2 cellular contexts compared by ENCODE assay signal in the genomic region with DNA sequence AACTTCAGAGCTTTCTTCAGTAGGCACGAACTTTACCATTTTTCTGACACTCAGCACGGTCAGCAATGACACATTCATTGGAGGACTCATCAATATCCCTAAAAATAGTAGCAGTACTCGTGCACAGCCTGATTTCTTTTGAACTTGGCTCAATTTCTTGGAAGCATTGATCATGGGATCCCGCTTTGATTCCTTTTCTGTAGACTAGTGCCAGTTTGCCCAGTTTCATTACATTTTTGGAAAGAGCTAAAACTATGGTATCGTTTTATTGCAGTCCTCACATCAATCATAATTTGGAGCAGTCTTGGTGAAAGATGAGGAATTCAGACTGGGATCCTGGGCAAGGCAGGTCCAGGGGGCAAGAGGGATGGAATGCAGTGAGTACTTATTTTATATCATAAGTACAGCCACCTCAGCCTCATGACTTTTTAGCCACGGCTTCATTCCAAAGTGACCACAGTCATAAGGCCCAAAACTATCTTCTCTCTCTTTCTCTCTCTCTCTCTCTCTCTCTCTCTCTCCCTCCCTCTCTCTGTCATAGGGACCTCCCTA.
TF ChIP-seq lines count a peak whose summit lies in the region.

No MANE protein-coding gene starts in this region.

TF ChIP-seq in HEK293, 187 proteins besides CTCF, POLR2A, EP300 and RAD21:
- TF ChIP-seq, protein P1, sequence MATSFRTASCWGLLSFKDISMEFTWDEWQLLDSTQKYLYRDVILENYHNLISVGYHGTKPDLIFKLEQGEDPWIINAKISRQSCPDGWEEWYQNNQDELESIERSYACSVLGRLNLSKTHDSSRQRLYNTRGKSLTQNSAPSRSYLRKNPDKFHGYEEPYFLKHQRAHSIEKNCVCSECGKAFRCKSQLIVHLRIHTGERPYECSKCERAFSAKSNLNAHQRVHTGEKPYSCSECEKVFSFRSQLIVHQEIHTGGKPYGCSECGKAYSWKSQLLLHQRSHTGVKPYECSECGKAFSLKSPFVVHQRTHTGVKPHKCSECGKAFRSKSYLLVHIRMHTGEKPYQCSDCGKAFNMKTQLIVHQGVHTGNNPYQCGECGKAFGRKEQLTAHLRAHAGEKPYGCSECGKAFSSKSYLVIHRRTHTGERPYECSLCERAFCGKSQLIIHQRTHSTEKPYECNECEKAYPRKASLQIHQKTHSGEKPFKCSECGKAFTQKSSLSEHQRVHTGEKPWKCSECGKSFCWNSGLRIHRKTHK (tag by site-specific recombination; IDR thresholded peaks at IDR 0.05): no peak
- TF ChIP-seq MYNN (tag by site-specific recombination; IDR thresholded peaks at IDR 0.05; ENCODE audit: borderline replicate concordance): no peak
- TF ChIP-seq ZNF214 (tag by site-specific recombination; IDR thresholded peaks at IDR 0.05; ENCODE audit: borderline replicate concordance): peak; percentile 94
- TF ChIP-seq ZNF670 (tag by site-specific recombination; IDR thresholded peaks at IDR 0.05; ENCODE audit: low read depth): no peak
- TF ChIP-seq, protein P2, sequence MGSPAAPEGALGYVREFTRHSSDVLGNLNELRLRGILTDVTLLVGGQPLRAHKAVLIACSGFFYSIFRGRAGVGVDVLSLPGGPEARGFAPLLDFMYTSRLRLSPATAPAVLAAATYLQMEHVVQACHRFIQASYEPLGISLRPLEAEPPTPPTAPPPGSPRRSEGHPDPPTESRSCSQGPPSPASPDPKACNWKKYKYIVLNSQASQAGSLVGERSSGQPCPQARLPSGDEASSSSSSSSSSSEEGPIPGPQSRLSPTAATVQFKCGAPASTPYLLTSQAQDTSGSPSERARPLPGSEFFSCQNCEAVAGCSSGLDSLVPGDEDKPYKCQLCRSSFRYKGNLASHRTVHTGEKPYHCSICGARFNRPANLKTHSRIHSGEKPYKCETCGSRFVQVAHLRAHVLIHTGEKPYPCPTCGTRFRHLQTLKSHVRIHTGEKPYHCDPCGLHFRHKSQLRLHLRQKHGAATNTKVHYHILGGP (tag by site-specific recombination; IDR thresholded peaks at IDR 0.05): no peak
- peak; percentile 90 for TF ChIP-seq ZNF596 (tag by site-specific recombination; IDR thresholded peaks at IDR 0.05)

TF ChIP-seq in HepG2, 621 proteins besides CTCF, POLR2A, EP300 and RAD21:
- TF ChIP-seq JUNB (CRISPR knock-in tag; IDR thresholded peaks at IDR 0.05; ENCODE audit: borderline replicate concordance): no peak
- no peak for TF ChIP-seq MIER2 (CRISPR knock-in tag; IDR thresholded peaks at IDR 0.05)
- TF ChIP-seq ARNT2 (CRISPR knock-in tag; IDR thresholded peaks at IDR 0.05; ENCODE audit: low read depth): 0 out of 2 replicates have a peak, but pooled peaks have one; percentile 1
- TF ChIP-seq TBX3 (IDR thresholded peaks at IDR 0.05; ENCODE audit: borderline replicate concordance): no peak
- TF ChIP-seq ZNF652 (CRISPR knock-in tag; IDR thresholded peaks at IDR 0.05; ENCODE audit: borderline replicate concordance, low read depth): no peak
- no peak for TF ChIP-seq NR1H2 (CRISPR knock-in tag; IDR thresholded peaks at IDR 0.05; ENCODE audit: borderline replicate concordance, low read depth)
- 0 out of 2 replicates have a peak, but pooled peaks have one; percentile 44 for TF ChIP-seq DNMT3B (CRISPR knock-in tag; conservative IDR thresholded peaks at IDR 0.05)
- TF ChIP-seq, protein P3, sequence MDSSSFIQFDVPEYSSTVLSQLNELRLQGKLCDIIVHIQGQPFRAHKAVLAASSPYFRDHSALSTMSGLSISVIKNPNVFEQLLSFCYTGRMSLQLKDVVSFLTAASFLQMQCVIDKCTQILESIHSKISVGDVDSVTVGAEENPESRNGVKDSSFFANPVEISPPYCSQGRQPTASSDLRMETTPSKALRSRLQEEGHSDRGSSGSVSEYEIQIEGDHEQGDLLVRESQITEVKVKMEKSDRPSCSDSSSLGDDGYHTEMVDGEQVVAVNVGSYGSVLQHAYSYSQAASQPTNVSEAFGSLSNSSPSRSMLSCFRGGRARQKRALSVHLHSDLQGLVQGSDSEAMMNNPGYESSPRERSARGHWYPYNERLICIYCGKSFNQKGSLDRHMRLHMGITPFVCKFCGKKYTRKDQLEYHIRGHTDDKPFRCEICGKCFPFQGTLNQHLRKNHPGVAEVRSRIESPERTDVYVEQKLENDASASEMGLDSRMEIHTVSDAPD (CRISPR knock-in tag; IDR thresholded peaks at IDR 0.05): no peak
- TF ChIP-seq CHD4 (IDR thresholded peaks at IDR 0.05; ENCODE audit: borderline replicate concordance, low read length): no peak
- no peak for TF ChIP-seq HDAC2 (CRISPR knock-in tag; IDR thresholded peaks at IDR 0.05)
- TF ChIP-seq, protein P4, sequence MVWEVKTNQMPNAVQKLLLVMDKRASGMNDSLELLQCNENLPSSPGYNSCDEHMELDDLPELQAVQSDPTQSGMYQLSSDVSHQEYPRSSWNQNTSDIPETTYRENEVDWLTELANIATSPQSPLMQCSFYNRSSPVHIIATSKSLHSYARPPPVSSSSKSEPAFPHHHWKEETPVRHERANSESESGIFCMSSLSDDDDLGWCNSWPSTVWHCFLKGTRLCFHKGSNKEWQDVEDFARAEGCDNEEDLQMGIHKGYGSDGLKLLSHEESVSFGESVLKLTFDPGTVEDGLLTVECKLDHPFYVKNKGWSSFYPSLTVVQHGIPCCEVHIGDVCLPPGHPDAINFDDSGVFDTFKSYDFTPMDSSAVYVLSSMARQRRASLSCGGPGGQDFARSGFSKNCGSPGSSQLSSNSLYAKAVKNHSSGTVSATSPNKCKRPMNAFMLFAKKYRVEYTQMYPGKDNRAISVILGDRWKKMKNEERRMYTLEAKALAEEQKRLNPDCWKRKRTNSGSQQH (CRISPR knock-in tag; IDR thresholded peaks at IDR 0.05; ENCODE audit: low read depth): 0 out of 2 replicates have a peak, but pooled peaks have one; percentile 42
- TF ChIP-seq, protein P5, sequence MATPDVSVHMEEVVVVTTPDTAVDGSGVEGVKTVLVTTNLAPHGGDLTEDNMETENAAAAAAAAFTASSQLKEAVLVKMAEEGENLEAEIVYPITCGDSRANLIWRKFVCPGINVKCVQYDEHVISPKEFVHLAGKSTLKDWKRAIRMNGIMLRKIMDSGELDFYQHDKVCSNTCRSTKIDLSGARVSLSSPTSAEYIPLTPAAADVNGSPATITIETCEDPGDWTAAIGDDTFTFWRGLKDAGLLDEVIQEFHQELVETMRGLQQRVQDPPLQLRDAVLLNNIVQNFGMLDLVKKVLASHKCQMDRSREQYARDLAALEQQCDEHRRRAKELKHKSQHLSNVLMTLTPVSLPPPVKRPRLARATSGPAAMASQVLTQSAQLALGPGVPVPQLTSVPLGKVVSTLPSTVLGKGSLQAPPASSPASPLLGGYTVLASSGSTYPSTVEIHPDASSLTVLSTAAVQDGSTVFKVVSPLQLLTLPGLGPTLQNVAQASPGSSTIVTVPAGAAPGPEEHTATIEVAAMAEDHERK (CRISPR knock-in tag; IDR thresholded peaks at IDR 0.05; ENCODE audit: low read depth): no peak
